In the genomic region with DNA sequence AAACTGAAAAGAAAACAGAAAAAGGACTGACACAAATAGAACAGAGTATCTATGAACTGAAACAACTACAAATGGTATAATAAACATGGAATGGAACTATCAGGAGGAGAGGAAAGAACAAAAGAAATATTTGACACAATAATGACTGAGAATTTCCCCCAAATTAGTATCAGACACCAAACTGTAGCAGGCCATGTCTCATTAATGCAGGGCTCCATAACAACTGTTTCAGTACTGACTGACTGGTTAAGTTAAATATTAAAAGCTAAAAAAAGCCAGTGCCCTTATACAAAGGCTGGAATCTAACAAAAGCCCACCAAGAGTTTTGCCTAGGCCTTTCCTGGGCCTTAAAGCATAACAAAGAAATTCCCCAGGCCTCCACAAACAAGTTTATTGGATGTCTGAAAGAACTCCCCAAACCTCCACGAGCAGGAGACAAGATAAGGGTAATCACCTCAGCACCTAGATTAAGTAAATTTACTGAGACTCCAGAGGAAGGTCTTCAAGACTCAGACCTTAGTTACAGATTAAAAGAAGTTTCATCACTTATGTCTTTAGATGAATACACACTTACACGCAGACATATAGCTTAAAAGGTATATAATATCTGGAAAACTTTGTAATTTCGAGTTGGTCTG, we compare ENCODE assay signal across 14 cellular contexts. TPM values are rescaled to one million over a fixed set of nuclear protein-coding genes. Genes with fewer than 3 reads are reported as not detected.
DNase-seq lines count a peak whose midpoint lies in the region; ATAC-seq and TF ChIP-seq lines count a peak whose summit lies in the region.
"Had no signal": no experiment of that assay in that cellular context is flagged by ENCODE, and none has a peak within 500 bp of the region (broad histone marks: within the 10 kb centered on the region; RNA-seq: fewer than 3 reads in every experiment).

No MANE protein-coding gene starts in this region.

- no peak overlapping the region for H3K4me3 Mint-ChIP-seq in T-helper 17 cell

- H2AFZ ChIP-seq in neuronal stem cell (ENCODE audit: low read length) = peak overlapping the region; percentile 47

- ATAC-seq in GM19025 (IDR thresholded peaks at IDR 0.05; ENCODE audit: low read depth, unreplicated experiment) (peak; percentile 72), HG02623 (IDR thresholded peaks at IDR 0.05; ENCODE audit: unreplicated experiment) (peak; percentile 48), T-helper 17 cell (no peak), foreskin keratinocyte (no peak)

- no peak overlapping the region for H2AK5ac ChIP-seq in neuronal stem cell (ENCODE audit: low read depth, low read length)

- H2BK12ac ChIP-seq in neuronal stem cell (ENCODE audit: low read length) = no peak overlapping the region

- H3K36me3 Mint-ChIP-seq in T-helper 17 cell (ENCODE audit: low read depth) = peaks cover 3% of the 10 kb centered on the region

- H3K4me3 ChIP-seq in neuronal stem cell (ENCODE audit: low read length in 2 of 2) = no peak overlapping the region
- no peak overlapping the region for H3K4me3 ChIP-seq in lower leg skin (ENCODE audit: low read depth, poor library complexity, severe bottlenecking)
- H3K4me3 ChIP-seq: ascending aorta, stomach had no signal

- H3K4me2 ChIP-seq in neuronal stem cell (ENCODE audit: insufficient read depth, low read length, poor library complexity, severe bottlenecking) = no peak overlapping the region

- H3K79me1 ChIP-seq in neuronal stem cell (ENCODE audit: low read depth, low read length) = no peaks in the 10 kb centered on the region

- H3K4me1 Mint-ChIP-seq in T-helper 17 cell = peaks cover 45% of the 10 kb centered on the region

- H3K14ac ChIP-seq in neuronal stem cell (ENCODE audit: low read length) = no peak overlapping the region

- H4K91ac ChIP-seq in neuronal stem cell (ENCODE audit: low read depth, low read length, poor library complexity) = no peak overlapping the region

- H3K4ac ChIP-seq in neuronal stem cell (ENCODE audit: low read length) = no peak overlapping the region

- no peaks in the 10 kb centered on the region for H3K27me3 Mint-ChIP-seq in T-helper 17 cell

- no peak overlapping the region for H2BK120ac ChIP-seq in neuronal stem cell (ENCODE audit: low read depth, low read length)

- peak overlapping the region; percentile 43 for H3K27ac Mint-ChIP-seq in T-helper 17 cell

- H3K4me1 ChIP-seq in neuronal stem cell (ENCODE audit: control insufficient read depth in 2 of 2, insufficient read depth in 1 of 2, low read depth in 1 of 2, low read length in 2 of 2) (peaks cover 2 to 12% of the 10 kb centered on the region in 2 donors), foreskin keratinocyte (peaks cover 5% of the 10 kb centered on the region)
- H3K4me1 ChIP-seq: ascending aorta had no signal

- H2BK15ac ChIP-seq in neuronal stem cell (ENCODE audit: low read length) = no peak overlapping the region

- no peak overlapping the region for H3K18ac ChIP-seq in neuronal stem cell (ENCODE audit: low read length)

- no peak overlapping the region for H2BK5ac ChIP-seq in neuronal stem cell (ENCODE audit: low read length)

- H3K23ac ChIP-seq in neuronal stem cell (ENCODE audit: low read depth, low read length, poor library complexity) = no peak overlapping the region

- H3K36me3 ChIP-seq in neuronal stem cell (replicated peaks in 1 of 2; ENCODE audit: control insufficient read depth in 2 of 2, insufficient read depth in 2 of 2, low read length in 2 of 2) = peaks cover 2 to 39% of the 10 kb centered on the region in 2 donors

- no peak for TF ChIP-seq POLR2A in lower leg skin (IDR thresholded peaks at IDR 0.05)

- no peaks in the 10 kb centered on the region for H3K9me3 ChIP-seq in T-helper 17 cell (ENCODE audit: control insufficient read depth, low read length, poor library complexity, severe bottlenecking)
- no peaks in the 10 kb centered on the region for H3K9me3 ChIP-seq in neuronal stem cell (replicated peaks in 1 of 2; ENCODE audit: control insufficient read depth in 2 of 2, insufficient read depth in 1 of 2, low read depth in 1 of 2, low read length in 2 of 2)
- H3K9me3 ChIP-seq: ascending aorta, neutrophil, stomach had no signal

- TF ChIP-seq CTCF in foreskin keratinocyte (conservative IDR thresholded peaks at IDR 0.05) (no peak), lower leg skin (IDR thresholded peaks at IDR 0.05) (no peak)

- no peak overlapping the region for H3K27ac ChIP-seq in neuronal stem cell (replicated peaks; ENCODE audit: low read length)
- H3K27ac ChIP-seq in foreskin keratinocyte = no peak overlapping the region
- H3K27ac ChIP-seq: ascending aorta, neutrophil, stomach had no signal

- no peak overlapping the region for H3K9ac ChIP-seq in neuronal stem cell (ENCODE audit: low read depth, low read length, poor library complexity)

- intact Hi-C loops in lower leg skin (cut with DNase I; ENCODE audit: low total_unique reads) = no loop called here

- H4K8ac ChIP-seq in neuronal stem cell (ENCODE audit: low read depth, low read length) = no peak overlapping the region

- WGBS in neuronal stem cell (ENCODE audit: extremely low coverage in 2 of 2, insufficient read length in 2 of 2, insufficient replicate concordance in 1 of 2), 2 donors = no CpG with 5 or more reads among the region's 3 CpGs
- 88 to 90% methylated on average over 3 of the region's 3 CpGs for WGBS in lower leg skin, 2 donors

- H3K27me3 ChIP-seq in neuronal stem cell (ENCODE audit: control insufficient read depth in 3 of 3, insufficient read depth in 3 of 3, low read depth in 1 of 3, low read length in 3 of 3) (no peaks in the 10 kb centered on the region), foreskin keratinocyte (no peaks in the 10 kb centered on the region)
- H3K27me3 ChIP-seq: ascending aorta, neutrophil, stomach had no signal

- DNase-seq in T-helper 17 cell (no peak), neuronal stem cell (ENCODE audit: low spot score) (no peak), foreskin keratinocyte (no peak), lower leg skin (ENCODE audit: low spot score in 2 of 2) (no peak), ureter (ENCODE audit: low spot score) (no peak)
- no peak for DNase-seq in stimulated activated CD4-positive, alpha-beta T cell treated with anti-CD3 and anti-CD28 coated beads, Interleukin-2, amount 100 ng/mL, for 48 hours
- DNase-seq: DMS79 treated with DMSO at 0.1 percent for 48 hours, immature natural killer cell, NCI-H774, stomach had no signal

RNA-seq across cellular contexts. Expression of gene KPNA1, which starts 45.7 kb away (rescaled TPM):
- total RNA-seq in T-helper 17 cell (10 to 100 TPM; 50.5 to 55.6 TPM), foreskin keratinocyte (57.9 and 58.9 TPM in 2 replicates), lower leg skin (10 to 100 TPM; 21.4 to 41.3 (median 27.6) TPM), ureter (75.7 TPM)
- polyA plus RNA-seq in neuronal stem cell (2013, experiment 1 of 2) = 32.4 TPM
- 34.2 TPM for polyA plus RNA-seq in neuronal stem cell (2013, experiment 2 of 2)
- polyA plus RNA-seq in foreskin keratinocyte = 19.2 and 25.2 TPM in 2 replicates

RNA-seq across cellular contexts. Expression of gene WDR5B, which starts 53.2 kb away (rescaled TPM):
- 1 to 10 TPM; 4.6 to 5.1 TPM for total RNA-seq in T-helper 17 cell
- polyA plus RNA-seq in neuronal stem cell (2013, experiment 1 of 2) = 4.6 TPM
- 4.8 TPM for polyA plus RNA-seq in neuronal stem cell (2013, experiment 2 of 2)
- 2.2 and 2.5 TPM in 2 replicates for total RNA-seq in foreskin keratinocyte
- polyA plus RNA-seq in foreskin keratinocyte = 1.3 and 1.4 TPM in 2 replicates
- total RNA-seq in lower leg skin = 1 to 10 TPM; 1.3 to 4.9 (median 2.8) TPM
- 7.2 TPM for total RNA-seq in ureter

Comparison
In these comparisons a context has a peak if more than half of its experiments do, and no peak if none do; other contexts are left out.
1. ATAC-seq: peak in GM19025 (single experiment) and HG02623 (single experiment); none in T-helper 17 cell (single experiment) and foreskin keratinocyte (single experiment).